Comparison of ENCODE assay signal across 8 cellular contexts in the genomic region with DNA sequence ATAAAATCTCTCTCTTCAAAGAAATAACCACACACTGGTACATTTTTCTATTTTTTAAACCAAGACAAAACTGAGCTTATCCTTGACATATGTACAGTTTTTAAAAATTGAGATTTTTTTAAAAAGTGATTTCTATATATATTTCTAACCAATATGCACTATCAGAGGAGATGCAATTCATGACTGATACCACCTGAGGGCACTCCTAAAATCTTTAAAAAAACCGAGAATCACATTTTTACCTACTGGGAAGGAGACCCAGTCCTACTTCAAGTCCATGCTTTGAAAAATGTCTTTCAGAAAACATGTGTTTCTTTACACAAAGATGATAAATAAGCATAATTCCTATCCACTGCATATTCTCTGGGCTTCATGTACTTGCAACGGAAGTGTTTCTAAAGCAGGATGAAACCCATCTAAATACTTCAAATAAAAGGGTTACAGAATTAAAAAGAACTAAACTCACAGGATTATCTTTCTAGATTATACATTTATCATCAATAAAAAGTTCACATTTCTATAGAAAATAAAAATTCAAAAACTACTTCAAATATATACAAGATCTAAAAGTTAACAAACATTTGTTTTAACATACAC.
DNase-seq lines count a peak whose midpoint lies in the region; ATAC-seq and TF ChIP-seq lines count a peak whose summit lies in the region.

No MANE protein-coding gene starts in this region.

- H3K27me3 ChIP-seq in A673 (replicated peaks; ENCODE audit: insufficient read depth, low read depth, low read length, poor library complexity) (no peaks in the 10 kb centered on the region), gastrocnemius medialis (no peaks in the 10 kb centered on the region)

- in situ Hi-C loops in gastrocnemius medialis (cut with MboI; ENCODE audit: low sequenced_read_pairs in 4 of 4) = loop anchor here in 2 of 4 donors (5.0 to 10.0 kb wide), 2 partner anchors 213 to 220 kb away; a partner anchor contains a TSS

- no peak for TF ChIP-seq POLR2A in gastrocnemius medialis (IDR thresholded peaks at IDR 0.05)

- H3K4me1 Mint-ChIP-seq in stimulated activated effector memory CD8-positive, alpha-beta T cell treated with anti-CD3 and anti-CD28 coated beads, Interleukin-12 subunit alpha, Interleukin-12 subunit beta, amount 100 ng/mL, for 72 hours = no peaks in the 10 kb centered on the region

- no peak overlapping the region for H3K27ac ChIP-seq in A673 (ENCODE audit: low read depth, low read length, poor library complexity, severe bottlenecking)
- peak overlapping the region in 1 of 4 donors; percentile 1 for H3K27ac ChIP-seq in gastrocnemius medialis

- no TSS peak for BruUV-seq in A673 (replicated peaks; lab: Mats Ljungman, UMichigan)

- POLR2A ChIA-PET in A673 (lab: Charles Lee; ENCODE audit: low non-redundant PET) = no interaction called here

- no peak overlapping the region for H3K4me3 Mint-ChIP-seq in stimulated activated effector memory CD8-positive, alpha-beta T cell treated with anti-CD3 and anti-CD28 coated beads, Interleukin-12 subunit alpha, Interleukin-12 subunit beta, amount 100 ng/mL, for 72 hours

- TF ChIP-seq CTCF in A673 (conservative IDR thresholded peaks at IDR 0.05; ENCODE audit: low read depth, low read length) (peak; percentile 73), GM20000 (IDR thresholded peaks at IDR 0.05; ENCODE audit: extremely low read depth, missing control alignments) (no peak), fibroblast of villous mesenchyme (IDR thresholded peaks at IDR 0.05; ENCODE audit: insufficient read depth, low read depth, low read length) (peak; percentile 58), gastrocnemius medialis (IDR thresholded peaks at IDR 0.05 in 4 of 5, conservative IDR thresholded peaks at IDR 0.05 in 1 of 5) (peak in 4 of 5 experiments; percentile 34 to 52 (median 47))

- no peaks in the 10 kb centered on the region for H3K36me3 Mint-ChIP-seq in stimulated activated effector memory CD8-positive, alpha-beta T cell treated with anti-CD3 and anti-CD28 coated beads, Interleukin-12 subunit alpha, Interleukin-12 subunit beta, amount 100 ng/mL, for 72 hours

- intact Hi-C loops in A673 (cut with micrococcal nuclease; ENCODE audit: unreplicated experiment) = loop anchor here (2.0 to 10.0 kb wide), 2 partner anchors 100 to 218 kb away; a partner anchor contains a TSS
- intact Hi-C loops in gastrocnemius medialis (cut with DNase I; ENCODE audit: low total_unique reads) = loop anchor here (5.0 kb wide), 1 partner anchor 218 kb away; no protein-coding TSS in a partner anchor

- H3K27ac Mint-ChIP-seq in stimulated activated effector memory CD8-positive, alpha-beta T cell treated with anti-CD3 and anti-CD28 coated beads, Interleukin-12 subunit alpha, Interleukin-12 subunit beta, amount 100 ng/mL, for 72 hours = no peak overlapping the region

- H3K4me3 ChIP-seq in A673 (ENCODE audit: low read depth, low read length, poor library complexity, severe bottlenecking) (no peak overlapping the region), fibroblast of villous mesenchyme (ENCODE audit: low read depth, low read length) (no peak overlapping the region), gastrocnemius medialis (no peak overlapping the region)

- H3K9me3 Mint-ChIP-seq in stimulated activated effector memory CD8-positive, alpha-beta T cell treated with anti-CD3 and anti-CD28 coated beads, Interleukin-12 subunit alpha, Interleukin-12 subunit beta, amount 100 ng/mL, for 72 hours = no peaks in the 10 kb centered on the region

- peak; percentile 62 for DNase-seq in A673 (ENCODE audit: low spot score)
- peak; percentile 28 for DNase-seq in GM20000 (ENCODE audit: low spot score)
- DNase-seq in RPMI7951 (ENCODE audit: low read depth) = peak; percentile 41
- DNase-seq in fibroblast of villous mesenchyme (ENCODE audit: low read depth) = peak; percentile 56
- no peak for DNase-seq in gastrocnemius medialis
- DNase-seq in activated CD8-positive, alpha-beta memory T cell treated with anti-CD3 and anti-CD28 coated beads, Interleukin-2, amount 50 U/mL, for 4 hours = no peak
- DNase-seq in stimulated activated effector memory CD8-positive, alpha-beta T cell treated with anti-CD3 and anti-CD28 coated beads, Interleukin-12 subunit alpha, Interleukin-12 subunit beta, amount 100 ng/mL, for 72 hours (ENCODE audit: low spot score in 2 of 2) = no peak

- H3K36me3 ChIP-seq in A673 (ENCODE audit: insufficient read depth, low read length, poor library complexity, severe bottlenecking) = peaks cover 11% of the 10 kb centered on the region
- no peaks in the 10 kb centered on the region for H3K36me3 ChIP-seq in gastrocnemius medialis

- H3K4me1 ChIP-seq in A673 (ENCODE audit: insufficient read depth, low read length, poor library complexity, severe bottlenecking) (peaks cover 6% of the 10 kb centered on the region), gastrocnemius medialis (peaks cover 9 to 28% of the 10 kb centered on the region in 2 donors)

- CTCF ChIA-PET in A673 (lab: Charles Lee) = interaction anchor here (0.8 kb wide), 1 partner anchor 218 kb away, joined by 3 read pairs; no protein-coding TSS in a partner anchor

- ATAC-seq in gastrocnemius medialis = peak in 1 of 2 donors; percentile 44
- ATAC-seq in stimulated activated effector memory CD8-positive, alpha-beta T cell treated with anti-CD3 and anti-CD28 coated beads, Interleukin-12 subunit alpha, Interleukin-12 subunit beta, amount 100 ng/mL, for 72 hours = no peak
- ATAC-seq in GM19452 (IDR thresholded peaks at IDR 0.05; ENCODE audit: unreplicated experiment) = no peak

- H3K9me3 ChIP-seq in A673 (ENCODE audit: low read depth, low read length, poor library complexity, severe bottlenecking) (peaks cover 6% of the 10 kb centered on the region), gastrocnemius medialis (peaks cover 0 to 8% (median 3%) of the 10 kb centered on the region in 3 donors)

Comparison
In these comparisons a context has a peak if more than half of its experiments do, and no peak if none do; other contexts are left out.
1. DNase-seq: peak in A673 (single experiment), GM20000 (single experiment), RPMI7951 (single experiment) and fibroblast of villous mesenchyme (single experiment); none in gastrocnemius medialis (0 of 2), activated CD8-positive, alpha-beta memory T cell treated with anti-CD3 and anti-CD28 coated beads, Interleukin-2, amount 50 U/mL, for 4 hours (single experiment) and stimulated activated effector memory CD8-positive, alpha-beta T cell treated with anti-CD3 and anti-CD28 coated beads, Interleukin-12 subunit alpha, Interleukin-12 subunit beta, amount 100 ng/mL, for 72 hours (0 of 2).